Comparison of ENCODE assay signal across 9 cellular contexts in the genomic region with DNA sequence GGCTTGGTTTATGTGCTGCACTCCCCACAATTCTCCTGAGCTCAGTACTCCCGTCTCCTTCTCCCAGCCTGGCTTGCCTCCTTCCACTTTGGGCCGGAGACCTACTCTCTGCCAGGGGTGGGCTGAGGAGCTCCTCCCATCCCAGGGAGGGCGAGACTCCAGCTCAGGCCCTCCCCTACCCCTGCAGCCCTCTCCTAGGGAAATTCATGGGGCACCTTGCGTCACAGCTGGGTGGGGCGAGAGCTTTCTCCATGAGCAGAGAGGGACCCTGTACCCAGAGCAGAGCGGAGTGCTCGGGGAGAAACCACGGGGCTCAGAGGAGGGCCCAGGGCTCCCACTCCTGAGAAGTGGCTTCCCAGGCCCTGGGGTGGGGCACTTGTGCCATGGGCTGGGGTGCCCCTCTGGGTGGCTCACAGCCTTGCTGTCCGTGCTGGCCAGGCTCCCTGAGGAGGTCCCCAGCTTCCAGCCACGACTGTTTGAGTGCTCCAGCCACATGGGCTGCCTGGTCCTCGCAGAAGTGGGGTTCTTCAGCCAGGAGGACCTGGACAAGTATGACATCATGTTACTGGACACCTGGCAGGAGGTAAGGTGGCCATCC. TPM values are rescaled to one million over a fixed set of nuclear protein-coding genes. Genes with fewer than 3 reads are reported as not detected.
A peak's percentile ranks its signal among the peaks of the same experiment; 100 is the strongest.
DNase-seq lines count a peak whose midpoint lies in the region; ATAC-seq, FAIRE-seq and TF ChIP-seq lines count a peak whose summit lies in the region.
"Had no signal": no experiment of that assay in that cellular context is flagged by ENCODE, and none has a peak within 500 bp of the region (broad histone marks: within the 10 kb centered on the region; RNA-seq: fewer than 3 reads in every experiment).

No MANE protein-coding gene starts in this region.

- H3K27ac ChIP-seq in CD4-positive, CD25-positive, alpha-beta regulatory T cell (ENCODE audit: insufficient read depth, low read length, poor library complexity, severe bottlenecking): no peak overlapping the region
- H3K27ac ChIP-seq in Panc1 (ENCODE audit: low read length): no peak overlapping the region
- H3K27ac ChIP-seq in epithelial cell of prostate: peak overlapping the region; percentile 28
- H3K27ac ChIP-seq in pancreas: peak overlapping the region; percentile 55 to 84 (median 75)
- H3K27ac ChIP-seq: right lobe of liver had no signal

- H3K36me3 ChIP-seq in CD4-positive, CD25-positive, alpha-beta regulatory T cell (ENCODE audit: control insufficient read depth, insufficient read depth, low read length): peaks cover 27% of the 10 kb centered on the region
- no peaks in the 10 kb centered on the region for H3K36me3 ChIP-seq in Panc1 (ENCODE audit: control insufficient read depth, insufficient read depth, low read length)
- peaks cover 0 to 3% (median 0%) of the 10 kb centered on the region in 3 donors for H3K36me3 ChIP-seq in pancreas
- H3K36me3 ChIP-seq: right lobe of liver had no signal

- intact Hi-C loops in Panc1 (cut with micrococcal nuclease; ENCODE audit: unreplicated experiment): no loop called here
- intact Hi-C loops in pancreas (cut with DNase I): no loop called here

- no peak overlapping the region for H3K4me3 ChIP-seq in CD4-positive, CD25-positive, alpha-beta regulatory T cell (ENCODE audit: low read depth, low read length)
- H3K4me3 ChIP-seq in Panc1 (ENCODE audit: low read depth in 2 of 2, low read length in 2 of 2) (no peak overlapping the region), pancreas (no peak overlapping the region)
- H3K4me3 ChIP-seq: right lobe of liver had no signal

- in situ Hi-C loops in Panc1 (cut with HindIII; ENCODE audit: low pct_unique_long_range_greater_than_20kb, low sequenced_read_pairs): no loop called here

- no TSS peak for BruUV-seq in Panc1 (replicated peaks; lab: Mats Ljungman, UMichigan)

- H3K27me3 Mint-ChIP-seq in CD4-positive, CD25-positive, alpha-beta regulatory T cell: no peaks in the 10 kb centered on the region

- peaks cover 0 to 31% (median 22%) of the 10 kb centered on the region in 4 donors for H3K4me1 Mint-ChIP-seq in CD4-positive, CD25-positive, alpha-beta regulatory T cell

- POLR2A ChIA-PET in Panc1 (lab: Charles Lee): no interaction called here

- H3K36me3 Mint-ChIP-seq in CD4-positive, CD25-positive, alpha-beta regulatory T cell: peaks cover 5% of the 10 kb centered on the region
- H3K36me3 Mint-ChIP-seq in activated naive CD4-positive, alpha-beta T cell treated with anti-CD3 and anti-CD28 coated beads, Interleukin-2, amount 50 U/mL, for 72 hours: no peaks in the 10 kb centered on the region

- FAIRE-seq in pancreas (lab: Jason Lieb, UNC): no peak

- TF ChIP-seq CTCF in Panc1 (IDR thresholded peaks at IDR 0.05) (no peak), pancreas (IDR thresholded peaks at IDR 0.05) (no peak)

- CTCF ChIA-PET in Panc1 (lab: Charles Lee): interaction anchor here (0.9 kb wide), 1 partner anchor 56 kb away, joined by 4 read pairs; no protein-coding TSS in a partner anchor

- H3K4me1 ChIP-seq in CD4-positive, CD25-positive, alpha-beta regulatory T cell (ENCODE audit: control insufficient read depth, insufficient read depth, low read length, poor library complexity, severe bottlenecking): no peaks in the 10 kb centered on the region
- no peaks in the 10 kb centered on the region for H3K4me1 ChIP-seq in Panc1 (ENCODE audit: control insufficient read depth, insufficient read depth, low read length)
- H3K4me1 ChIP-seq in pancreas: peaks cover 10 to 22% (median 11%) of the 10 kb centered on the region in 3 donors
- H3K4me1 ChIP-seq: right lobe of liver had no signal

- peaks cover 0 to 2% (median 0%) of the 10 kb centered on the region in 7 donors for H3K9me3 Mint-ChIP-seq in CD4-positive, CD25-positive, alpha-beta regulatory T cell
- no peaks in the 10 kb centered on the region for H3K9me3 Mint-ChIP-seq in activated naive CD4-positive, alpha-beta T cell treated with anti-CD3 and anti-CD28 coated beads, Interleukin-2, amount 50 U/mL, for 72 hours

- no peak for DNase-seq in CD4-positive, CD25-positive, alpha-beta regulatory T cell
- DNase-seq in Panc1 (ENCODE audit: low read depth, low spot score) (no peak), epithelial cell of prostate (ENCODE audit: low read depth, low spot score) (no peak), pancreas (peak in 3 of 6 donors; percentile 40 to 64 (median 58)), NCI-H82 (lab: John Stamatoyannopoulos, UW) (no peak), putamen (ENCODE audit: low spot score) (no peak)
- no peak for DNase-seq in activated naive CD4-positive, alpha-beta T cell treated with anti-CD3 and anti-CD28 coated beads, Interleukin-2, amount 50 U/mL, for 72 hours (ENCODE audit: low spot score in 2 of 2)

- peak overlapping the region in 1 of 4 donors; percentile 5 for H3K4me3 Mint-ChIP-seq in CD4-positive, CD25-positive, alpha-beta regulatory T cell

- no peaks in the 10 kb centered on the region for H3K27me3 ChIP-seq in CD4-positive, CD25-positive, alpha-beta regulatory T cell (ENCODE audit: control insufficient read depth, insufficient read depth, low read length)
- H3K27me3 ChIP-seq in Panc1 (ENCODE audit: control insufficient read depth, insufficient read depth, low read length) (no peaks in the 10 kb centered on the region), pancreas (no peaks in the 10 kb centered on the region)
- H3K27me3 ChIP-seq: right lobe of liver had no signal

- no peak for ATAC-seq in CD4-positive, CD25-positive, alpha-beta regulatory T cell (ENCODE audit: low read depth in 2 of 2)
- ATAC-seq in Panc1: peak; percentile 9; the same call in 1 of the 2 replicates
- no peak for ATAC-seq in pancreas
- no peak for ATAC-seq in activated naive CD4-positive, alpha-beta T cell treated with anti-CD3 and anti-CD28 coated beads, Interleukin-2, amount 50 U/mL, for 72 hours
- no peak; the same call in 2 of the 3 replicates for ATAC-seq in SK-N-SH treated with all-trans-retinoic acid at 6 μM for 48 hours

- peak overlapping the region in 2 of 3 donors; percentile 63 to 83 for H3K27ac Mint-ChIP-seq in CD4-positive, CD25-positive, alpha-beta regulatory T cell
- H3K27ac Mint-ChIP-seq in activated naive CD4-positive, alpha-beta T cell treated with anti-CD3 and anti-CD28 coated beads, Interleukin-2, amount 50 U/mL, for 72 hours: peak overlapping the region in 1 of 2 donors; percentile 2

- H3K9me3 ChIP-seq in CD4-positive, CD25-positive, alpha-beta regulatory T cell (ENCODE audit: control insufficient read depth in 2 of 2, low read length in 2 of 2): no peaks in the 10 kb centered on the region
- no peaks in the 10 kb centered on the region for H3K9me3 ChIP-seq in Panc1 (ENCODE audit: control insufficient read depth, insufficient read depth, low read depth, low read length)
- H3K9me3 ChIP-seq in pancreas: no peaks in the 10 kb centered on the region
- H3K9me3 ChIP-seq: right lobe of liver had no signal

- 65 to 67% methylated on average over 8 to 11 of the region's 11 CpGs for WGBS in pancreas, 2 donors

TF ChIP-seq in SK-N-SH treated with all-trans-retinoic acid at 6 μM for 48 hours, 23 proteins besides CTCF, POLR2A, EP300 and RAD21 (continues in another document):
- TF ChIP-seq, protein P1, sequence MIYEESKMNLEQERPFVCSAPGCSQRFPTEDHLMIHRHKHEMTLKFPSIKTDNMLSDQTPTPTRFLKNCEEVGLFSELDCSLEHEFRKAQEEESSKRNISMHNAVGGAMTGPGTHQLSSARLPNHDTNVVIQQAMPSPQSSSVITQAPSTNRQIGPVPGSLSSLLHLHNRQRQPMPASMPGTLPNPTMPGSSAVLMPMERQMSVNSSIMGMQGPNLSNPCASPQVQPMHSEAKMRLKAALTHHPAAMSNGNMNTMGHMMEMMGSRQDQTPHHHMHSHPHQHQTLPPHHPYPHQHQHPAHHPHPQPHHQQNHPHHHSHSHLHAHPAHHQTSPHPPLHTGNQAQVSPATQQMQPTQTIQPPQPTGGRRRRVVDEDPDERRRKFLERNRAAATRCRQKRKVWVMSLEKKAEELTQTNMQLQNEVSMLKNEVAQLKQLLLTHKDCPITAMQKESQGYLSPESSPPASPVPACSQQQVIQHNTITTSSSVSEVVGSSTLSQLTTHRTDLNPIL (CRISPR knock-in tag; IDR thresholded peaks at IDR 0.05; ENCODE audit: low read depth): no peak
- TF ChIP-seq OSR1 (CRISPR knock-in tag; IDR thresholded peaks at IDR 0.05) (no peak), ZC3H10 (CRISPR knock-in tag; IDR thresholded peaks at IDR 0.05) (no peak), ZFP3 (CRISPR knock-in tag; IDR thresholded peaks at IDR 0.05) (no peak), ZFP30 (CRISPR knock-in tag; IDR thresholded peaks at IDR 0.05) (no peak), PPARA (CRISPR knock-in tag; IDR thresholded peaks at IDR 0.05; ENCODE audit: borderline replicate concordance) (no peak), TOX (CRISPR knock-in tag; IDR thresholded peaks at IDR 0.05; ENCODE audit: borderline replicate concordance) (no peak)

RNA-seq across cellular contexts. Expression of a gene that starts 13.3 kb away (rescaled TPM):
- 24.0 TPM for total RNA-seq in CD4-positive, CD25-positive, alpha-beta regulatory T cell
- polyA plus RNA-seq in CD4-positive, CD25-positive, alpha-beta regulatory T cell: 10 to 100 TPM in 3 of 4 donors, 1 to 10 TPM in 1; 9.0 to 15.5 (median 12.4) TPM
- 5.7 TPM for total RNA-seq in Panc1 (2021; ENCODE audit: unreplicated experiment)
- 6.9 TPM for polyA plus RNA-seq in Panc1 (2012; ENCODE audit: insufficient read length)
- 1 to 10 TPM; 1.2 to 6.6 (median 2.7) TPM for total RNA-seq in pancreas
- polyA plus RNA-seq in pancreas: 1 to 10 TPM; 5.1 to 7.0 TPM
- 10 to 100 TPM; 13.2 to 13.8 TPM for total RNA-seq in activated naive CD4-positive, alpha-beta T cell treated with anti-CD3 and anti-CD28 coated beads, Interleukin-2, amount 50 U/mL, for 72 hours

RNA-seq across cellular contexts. Expression of a gene that starts 25.5 kb away (rescaled TPM):
- total RNA-seq in CD4-positive, CD25-positive, alpha-beta regulatory T cell: 47.5 TPM
- 10 to 100 TPM; 26.2 to 32.5 (median 28.6) TPM for polyA plus RNA-seq in CD4-positive, CD25-positive, alpha-beta regulatory T cell
- 1.8 TPM for total RNA-seq in Panc1 (2021; ENCODE audit: unreplicated experiment)
- 2.1 TPM for polyA plus RNA-seq in Panc1 (2012; ENCODE audit: insufficient read length)
- 10 to 100 TPM in 2 of 6 donors, 1 to 10 TPM in 4; 7.5 to 15.6 (median 8.9) TPM for total RNA-seq in pancreas
- polyA plus RNA-seq in pancreas: 10 to 100 TPM; 14.3 to 14.6 TPM
- total RNA-seq in activated naive CD4-positive, alpha-beta T cell treated with anti-CD3 and anti-CD28 coated beads, Interleukin-2, amount 50 U/mL, for 72 hours: 10 to 100 TPM; 10.0 to 18.5 TPM

RNA-seq across cellular contexts. Expression of a gene that starts 35.1 kb away (rescaled TPM):
- total RNA-seq in CD4-positive, CD25-positive, alpha-beta regulatory T cell: 4.9 TPM
- polyA plus RNA-seq in CD4-positive, CD25-positive, alpha-beta regulatory T cell: under 1 TPM; 0.09 to 0.65 (median 0.50) TPM
- total RNA-seq in Panc1 (2021; ENCODE audit: unreplicated experiment) (not detected), pancreas (under 1 TPM; 0.14 to 0.60 (median 0.49) TPM)
- polyA plus RNA-seq in Panc1 (2012; ENCODE audit: insufficient read length): not detected
- polyA plus RNA-seq in pancreas: under 1 TPM; 0.61 to 0.75 TPM
- 1 to 10 TPM in 1 of 2 donors, under 1 TPM in 1; 0.18 to 1.9 TPM for total RNA-seq in activated naive CD4-positive, alpha-beta T cell treated with anti-CD3 and anti-CD28 coated beads, Interleukin-2, amount 50 U/mL, for 72 hours

Comparison
In these comparisons a context has a peak if more than half of its experiments do, and no peak if none do; other contexts are left out.
1. H3K27ac ChIP-seq: peak in epithelial cell of prostate (single experiment) and pancreas (4 of 4); none in CD4-positive, CD25-positive, alpha-beta regulatory T cell (single experiment) and Panc1 (single experiment).